9 cellular contexts compared by ENCODE assay signal in genomic region chr17:77141846-77142449, GRCh38. TPM values are rescaled to one million over a fixed set of nuclear protein-coding genes. Genes with fewer than 3 reads are reported as not detected.
DNase-seq lines count a peak whose midpoint lies in the region; ATAC-seq, FAIRE-seq and TF ChIP-seq lines count a peak whose summit lies in the region.
"Had no signal": no experiment of that assay in that cellular context is flagged by ENCODE, and none has a peak within 500 bp of the region (broad histone marks: within the 10 kb centered on the region; RNA-seq: fewer than 3 reads in every experiment).

No MANE protein-coding gene starts in this region.

- FAIRE-seq in RCC 7860 (lab: Jason Lieb, UNC): no peak
- peak; percentile 15 for FAIRE-seq in endothelial cell of umbilical vein (lab: Jason Lieb, UNC)
- FAIRE-seq in pancreas (lab: Jason Lieb, UNC): no peak

- POLR2A ChIA-PET in endothelial cell of umbilical vein (lab: Charles Lee): interaction anchor here (3.9 to 4.0 kb wide), 2 partner anchors 17 to 32 kb away, joined by 13 to 44 read pairs; no protein-coding TSS in a partner anchor

- H3K4me2 ChIP-seq in endothelial cell of umbilical vein (ENCODE audit: insufficient read depth, low read length): peak overlapping the region; percentile 99

- peaks cover 15 to 29% of the 10 kb centered on the region in 2 experiments for H3K36me3 ChIP-seq in endothelial cell of umbilical vein (ENCODE audit: control insufficient read depth in 2 of 2, extremely low read depth in 1 of 2, insufficient read depth in 2 of 2, low read length in 2 of 2)
- H3K36me3 ChIP-seq in pancreas: no peaks in the 10 kb centered on the region

- DNase-seq in Daoy (ENCODE audit: low read depth) (peak; percentile 41), RCC 7860 (ENCODE audit: low spot score) (peak; percentile 36), endothelial cell of umbilical vein (ENCODE audit: low read depth, low spot score) (no peak), pancreas (no peak), NCI-H146 treated with DMSO at 0.1 percent for 48 hours (lab: John Stamatoyannopoulos, UW; ENCODE audit: unreplicated experiment) (no peak)
- no peak for DNase-seq in effector CD4-positive, alpha-beta T cell

- H3K4me3 ChIP-seq in endothelial cell of umbilical vein (replicated peaks in 1 of 3; ENCODE audit: insufficient read depth in 1 of 3, low read depth in 1 of 3, low read length in 3 of 3): peak overlapping the region; percentile 68 to 96 (median 74)
- H3K4me3 ChIP-seq in pancreas: peak overlapping the region in 3 of 4 donors; percentile 45 to 80 (median 76)

- no peaks in the 10 kb centered on the region for H3K9me1 ChIP-seq in endothelial cell of umbilical vein (replicated peaks; ENCODE audit: control insufficient read depth, extremely low read depth, insufficient read depth, low read length)

- peak overlapping the region; percentile 97 for H3K27ac ChIP-seq in endothelial cell of umbilical vein (ENCODE audit: insufficient read depth, low read depth, low read length)
- peak overlapping the region in 3 of 4 donors; percentile 63 to 82 (median 76) for H3K27ac ChIP-seq in pancreas
- H3K27ac ChIP-seq: foreskin keratinocyte had no signal

- H4K20me1 ChIP-seq in endothelial cell of umbilical vein (replicated peaks; ENCODE audit: control insufficient read depth, extremely low read depth, insufficient read depth, low read length): no peaks in the 10 kb centered on the region

- no peak for ATAC-seq in pancreas
- no peak for ATAC-seq in GM21529 (IDR thresholded peaks at IDR 0.05; ENCODE audit: unreplicated experiment)
- no peak for ATAC-seq in HG03280 (IDR thresholded peaks at IDR 0.05; ENCODE audit: unreplicated experiment)
- ATAC-seq: foreskin keratinocyte had no signal

- dilution Hi-C loops in endothelial cell of umbilical vein (cut with MboI; ENCODE audit: extremely low pct_ligation_motif_present, low sequenced_read_pairs): no loop called here

- intact Hi-C loops in endothelial cell of umbilical vein (cut with micrococcal nuclease) (no loop called here), pancreas (cut with DNase I) (no loop called here)

- no peak overlapping the region for H2AFZ ChIP-seq in endothelial cell of umbilical vein (ENCODE audit: low read depth, low read length)

- TF ChIP-seq CTCF in endothelial cell of umbilical vein (IDR thresholded peaks at IDR 0.05; ENCODE audit: extremely low read depth in 1 of 2, insufficient read depth in 1 of 2, low read depth in 1 of 2, low read length in 2 of 2) (no peak), pancreas (IDR thresholded peaks at IDR 0.05) (no peak)

- TSS peak; percentile 9 for BruUV-seq in endothelial cell of umbilical vein (replicated peaks; lab: Mats Ljungman, UMichigan)

- H3K4me1 ChIP-seq in endothelial cell of umbilical vein (ENCODE audit: control insufficient read depth, extremely low read depth, insufficient read depth, low read length) (peaks cover 63% of the 10 kb centered on the region), pancreas (peaks cover 19 to 41% (median 36%) of the 10 kb centered on the region in 3 donors)

- CTCF ChIA-PET in endothelial cell of umbilical vein (lab: Charles Lee): interaction anchor here (1.0 to 4.2 kb wide), 10 partner anchors 10 to 64 kb away, joined by 3 to 28 read pairs (median 6); no protein-coding TSS in a partner anchor

- no peaks in the 10 kb centered on the region for H3K27me3 ChIP-seq in endothelial cell of umbilical vein (ENCODE audit: control insufficient read depth in 2 of 2, insufficient read depth in 2 of 2, low read length in 2 of 2)
- H3K27me3 ChIP-seq in pancreas: no peaks in the 10 kb centered on the region
- H3K27me3 ChIP-seq: foreskin keratinocyte had no signal

- TF ChIP-seq POLR2A in endothelial cell of umbilical vein (IDR thresholded peaks at IDR 0.05; ENCODE audit: low read depth, low read length): no peak

- peaks cover 60% of the 10 kb centered on the region for H3K79me2 ChIP-seq in endothelial cell of umbilical vein (ENCODE audit: control insufficient read depth, insufficient read depth, low read length)

- H3K9me3 ChIP-seq in endothelial cell of umbilical vein (replicated peaks; ENCODE audit: control insufficient read depth, insufficient read depth, low read length): no peaks in the 10 kb centered on the region
- H3K9me3 ChIP-seq in pancreas: no peaks in the 10 kb centered on the region

- WGBS in pancreas, 2 donors: 58 to 68% methylated on average over 9 of the region's 9 CpGs

- H3K9ac ChIP-seq in endothelial cell of umbilical vein (replicated peaks; ENCODE audit: extremely low read depth, insufficient read depth, low read length): peak overlapping the region; percentile 100

TF ChIP-seq in endothelial cell of umbilical vein, 7 proteins besides CTCF, POLR2A, EP300 and RAD21:
- peak; percentile 19 for TF ChIP-seq FOS (IDR thresholded peaks at IDR 0.05; ENCODE audit: borderline replicate concordance, insufficient read depth, low read length)
- TF ChIP-seq POLR2AphosphoS5 (IDR thresholded peaks at IDR 0.05; ENCODE audit: insufficient read depth, low read depth, low read length): no peak

RNA-seq across cellular contexts. Expression of gene SEC14L1, which starts 1.2 kb away (rescaled TPM):
- 25.5 and 26.8 TPM in 2 replicates for total RNA-seq in Daoy (2014; rRNA removed; shearing (Covaris generic))
- total RNA-seq in endothelial cell of umbilical vein (606 and 631 TPM in 2 replicates), pancreas (10 to 100 TPM; 28.7 to 45.5 (median 34.2) TPM)
- polyA plus RNA-seq in endothelial cell of umbilical vein (215 and 276 TPM in 2 replicates), pancreas (10 to 100 TPM; 17.8 to 18.6 TPM)
- 185 and 188 TPM in 2 replicates for polyA plus RNA-seq in endothelial cell of umbilical vein (2011; cell fraction: cytosol; rRNA removed)
- polyA plus RNA-seq in endothelial cell of umbilical vein (2011; cell fraction: nucleus; rRNA removed): 360 and 367 TPM in 2 replicates
- 277 and 279 TPM in 2 replicates for polyA plus RNA-seq in endothelial cell of umbilical vein (2012)
- 250 TPM in 2 replicates for polyA minus RNA-seq in endothelial cell of umbilical vein
- polyA minus RNA-seq in endothelial cell of umbilical vein (2011; cell fraction: cytosol; rRNA and poly(A)+ RNA removed): 19.9 TPM
- polyA minus RNA-seq in endothelial cell of umbilical vein (2011; cell fraction: nucleus; rRNA and poly(A)+ RNA removed): 378 and 398 TPM in 2 replicates

Comparison
In these comparisons a context has a peak if more than half of its experiments do, and no peak if none do; other contexts are left out.
1. DNase-seq: peak in Daoy (single experiment) and RCC 7860 (single experiment); none in endothelial cell of umbilical vein (single experiment), pancreas (0 of 6), NCI-H146 treated with DMSO at 0.1 percent for 48 hours (single experiment) and effector CD4-positive, alpha-beta T cell (single experiment).
2. RNA of gene SEC14L1, which starts 1.2 kb away (total RNA-seq): 606 to 631 TPM in endothelial cell of umbilical vein; 28.7 to 45.5 TPM in pancreas and 25.5 to 26.8 TPM in Daoy; every median in the first group is over 10 times any median in the second.